2 cellular contexts compared by ENCODE assay signal in the genomic region with DNA sequence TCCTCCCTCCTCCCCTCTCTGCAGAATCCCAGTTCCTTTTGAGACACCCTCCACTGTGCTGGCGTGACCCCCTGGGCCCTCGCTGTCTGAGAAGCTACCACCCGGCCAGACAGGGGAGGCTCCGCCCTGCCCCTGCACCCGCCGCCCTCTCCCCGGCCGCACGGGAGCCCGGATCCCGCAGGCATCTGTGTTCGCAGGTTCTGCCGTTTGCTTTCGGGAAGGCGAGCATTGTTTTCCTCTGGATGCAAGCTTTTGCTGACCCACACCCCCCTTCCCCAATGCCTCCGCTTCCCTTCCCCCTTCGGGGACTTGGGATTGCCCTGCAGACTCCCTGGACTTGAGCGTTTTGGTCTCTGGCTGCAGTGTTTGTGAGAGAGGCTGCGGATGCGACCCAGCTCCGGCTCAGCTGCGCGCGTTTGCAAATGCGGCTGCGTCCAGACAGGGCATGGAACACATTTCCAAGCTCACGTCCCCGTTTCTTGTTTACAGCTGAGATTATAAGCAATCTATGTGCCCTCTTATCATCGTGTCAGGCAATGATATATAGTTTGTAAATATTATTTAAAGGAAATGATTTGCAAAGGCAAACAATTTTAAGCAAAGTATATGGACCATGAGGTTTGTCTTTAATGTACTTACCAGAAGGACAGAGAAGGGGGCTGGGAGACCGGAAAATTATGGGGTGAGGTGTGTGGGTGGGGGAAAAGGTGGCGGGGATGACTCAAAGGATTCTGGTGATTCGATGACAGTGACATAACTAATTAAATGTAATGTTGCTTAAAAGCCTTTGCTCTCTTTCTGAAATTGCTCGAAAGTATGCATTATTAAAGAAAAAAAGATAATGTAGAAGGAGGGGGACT.
TF ChIP-seq lines count a peak whose summit lies in the region.

No MANE protein-coding gene starts in this region.

TF ChIP-seq in A549, 52 proteins besides CTCF, POLR2A, EP300 and RAD21:
- peak; percentile 28; the same call in 1 of the 2 replicates for TF ChIP-seq GATA3 (IDR thresholded peaks at IDR 0.05; ENCODE audit: borderline replicate concordance)
- no peak for TF ChIP-seq FOSB (CRISPR knock-in tag; IDR thresholded peaks at IDR 0.05)
- peak in 1 of 2 experiments; percentile 58; a peak in 1 of 5 replicates for TF ChIP-seq JUN (IDR thresholded peaks at IDR 0.05)
- TF ChIP-seq, protein P1, sequence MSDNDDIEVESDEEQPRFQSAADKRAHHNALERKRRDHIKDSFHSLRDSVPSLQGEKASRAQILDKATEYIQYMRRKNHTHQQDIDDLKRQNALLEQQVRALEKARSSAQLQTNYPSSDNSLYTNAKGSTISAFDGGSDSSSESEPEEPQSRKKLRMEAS (IDR thresholded peaks at IDR 0.05): peak; percentile 52; the same call in 1 of the 2 replicates
- TF ChIP-seq SMC3 (IDR thresholded peaks at IDR 0.05): peak; percentile 26; the same call in 2 of the 3 replicates

TF ChIP-seq in H1, 55 proteins besides CTCF, POLR2A, EP300 and RAD21:
- TF ChIP-seq PHF8 (conservative IDR thresholded peaks at IDR 0.05; ENCODE audit: low read depth, low read length) (0 out of 2 replicates have a peak, but pooled peaks have one; percentile 26), POLR2AphosphoS5 (IDR thresholded peaks at IDR 0.05; ENCODE audit: low read depth, low read length) (peak; percentile 29; the same call in 1 of the 2 replicates), TEAD4 (IDR thresholded peaks at IDR 0.05; ENCODE audit: low read depth, low read length) (0 out of 2 replicates have a peak, but pooled peaks have one; percentile 2), TBP (IDR thresholded peaks at IDR 0.05; ENCODE audit: low read depth, low read length) (peak; percentile 74), SAP30 (IDR thresholded peaks at IDR 0.05; ENCODE audit: insufficient read depth, insufficient replicate concordance, low read length) (no peak), KDM4A (IDR thresholded peaks at IDR 0.05; ENCODE audit: low read depth, low read length, severe bottlenecking) (peak; percentile 48), CBX8 (IDR thresholded peaks at IDR 0.05; ENCODE audit: borderline replicate concordance, low read depth, low read length) (no peak), TCF12 (IDR thresholded peaks at IDR 0.05; ENCODE audit: low read depth, low read length) (no peak), SP1 (IDR thresholded peaks at IDR 0.05; ENCODE audit: low read depth, low read length) (peak; percentile 60; the same call in 1 of the 2 replicates), YY1 (IDR thresholded peaks at IDR 0.05; ENCODE audit: low read depth, low read length) (no peak), ASH2L (IDR thresholded peaks at IDR 0.05; ENCODE audit: low read length) (peak; percentile 77), KDM1A (IDR thresholded peaks at IDR 0.05; ENCODE audit: borderline replicate concordance, low read length) (0 out of 2 replicates have a peak, but pooled peaks have one; percentile 36), BACH1 (IDR thresholded peaks at IDR 0.05; ENCODE audit: low read length) (no peak), JUND (IDR thresholded peaks at IDR 0.05; ENCODE audit: low read length) (peak; percentile 69), SP4 (IDR thresholded peaks at IDR 0.05; ENCODE audit: low read length) (no peak), CHD1 (IDR thresholded peaks at IDR 0.05; ENCODE audit: low read depth, low read length) (peak; percentile 83), TAF1 (IDR thresholded peaks at IDR 0.05; ENCODE audit: low read depth, low read length) (peak; percentile 70; the same call in 1 of the 2 replicates), POU5F1 (IDR thresholded peaks at IDR 0.05; ENCODE audit: low read depth, low read length) (no peak), CTBP2 (IDR thresholded peaks at IDR 0.05; ENCODE audit: borderline replicate concordance, insufficient read depth, insufficient read length, low read length) (no peak), SIN3A (conservative IDR thresholded peaks at IDR 0.05 in 1 of 2, IDR thresholded peaks at IDR 0.05 in 1 of 2; ENCODE audit: low read depth in 1 of 2, low read length in 2 of 2) (peak in 1 of 2 experiments; percentile 52; a peak in 2 of 4 replicates), TAF7 (optimal IDR thresholded peaks at IDR 0.05; ENCODE audit: borderline replicate concordance, low read depth, low read length) (no peak), EGR1 (IDR thresholded peaks at IDR 0.05; ENCODE audit: borderline replicate concordance, low read depth, low read length) (peak; percentile 54; the same call in 1 of the 2 replicates)
- TF ChIP-seq, protein P2, sequence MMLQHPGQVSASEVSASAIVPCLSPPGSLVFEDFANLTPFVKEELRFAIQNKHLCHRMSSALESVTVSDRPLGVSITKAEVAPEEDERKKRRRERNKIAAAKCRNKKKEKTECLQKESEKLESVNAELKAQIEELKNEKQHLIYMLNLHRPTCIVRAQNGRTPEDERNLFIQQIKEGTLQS (IDR thresholded peaks at IDR 0.05; ENCODE audit: insufficient read depth, low read depth, low read length): no peak
- TF ChIP-seq, protein P3, sequence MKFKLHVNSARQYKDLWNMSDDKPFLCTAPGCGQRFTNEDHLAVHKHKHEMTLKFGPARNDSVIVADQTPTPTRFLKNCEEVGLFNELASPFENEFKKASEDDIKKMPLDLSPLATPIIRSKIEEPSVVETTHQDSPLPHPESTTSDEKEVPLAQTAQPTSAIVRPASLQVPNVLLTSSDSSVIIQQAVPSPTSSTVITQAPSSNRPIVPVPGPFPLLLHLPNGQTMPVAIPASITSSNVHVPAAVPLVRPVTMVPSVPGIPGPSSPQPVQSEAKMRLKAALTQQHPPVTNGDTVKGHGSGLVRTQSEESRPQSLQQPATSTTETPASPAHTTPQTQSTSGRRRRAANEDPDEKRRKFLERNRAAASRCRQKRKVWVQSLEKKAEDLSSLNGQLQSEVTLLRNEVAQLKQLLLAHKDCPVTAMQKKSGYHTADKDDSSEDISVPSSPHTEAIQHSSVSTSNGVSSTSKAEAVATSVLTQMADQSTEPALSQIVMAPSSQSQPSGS (IDR thresholded peaks at IDR 0.05; ENCODE audit: low read length): no peak
- TF ChIP-seq, protein P1 (IDR thresholded peaks at IDR 0.05): no peak
